32 cellular contexts compared by ENCODE assay signal in genomic region chr13:46817838-46818476, GRCh38.
"Had no signal": no experiment of that assay in that cellular context is flagged by ENCODE, and none has a peak within 500 bp of the region (broad histone marks: within the 10 kb centered on the region; RNA-seq: fewer than 3 reads in every experiment).

No MANE protein-coding gene starts in this region.

- H3K27ac Mint-ChIP-seq: activated CD4-positive, alpha-beta memory T cell treated with anti-CD3 and anti-CD28 coated beads for 36 hours; activated CD4-positive, alpha-beta T cell treated with anti-CD3 and anti-CD28 coated beads for 36 hours; activated CD4-positive, alpha-beta T cell treated with anti-CD3 and anti-CD28 coated beads, Interleukin-2, amount 10 ng/mL, durations not matched to agents 24 days and 14 days; activated CD8-positive, alpha-beta memory T cell treated with anti-CD3 and anti-CD28 coated beads, Interleukin-2, amount 10 ng/mL, durations not matched to agents 7 days and 5 days; activated CD8-positive, alpha-beta T cell treated with anti-CD3 and anti-CD28 coated beads, Interleukin-2, amount 10 ng/mL, durations not matched to agents 7 days and 5 days; activated naive CD4-positive, alpha-beta T cell treated with anti-CD3 and anti-CD28 coated beads for 36 hours; activated naive CD4-positive, alpha-beta T cell treated with anti-CD3 and anti-CD28 coated beads, Interleukin-2, amount 50 U/mL, for 24 hours; activated naive CD8-positive, alpha-beta T cell treated with anti-CD3 and anti-CD28 coated beads for 36 hours; activated naive CD8-positive, alpha-beta T cell treated with anti-CD3 and anti-CD28 coated beads, Interleukin-2, amount 50 U/mL, for 24 hours; activated T-helper 1 cell treated with anti-CD3 and anti-CD28 coated beads, Interleukin-12 subunit alpha, Interleukin-12 subunit beta, Interleukin-2, Interleukin-4 antibody, amounts not matched to agents 30 ng/mL and 10 ng/mL and 1 ng/mL, durations not matched to agents 14 hours and 24 hours and 36 hours; activated T-helper 2 cell treated with anti-CD3 and anti-CD28 coated beads, Interferon-gamma antibody, Interleukin-2, Interleukin-4, amounts not matched to agents 10 μg/mL and 5 μg/mL and 100 μg/mL, durations not matched to agents 14 hours and 24 hours and 36 hours; brain had no signal

- H3K4me3 ChIP-seq: adrenal gland, ascending aorta, breast epithelium, cardiac muscle cell, colonic mucosa, esophagus squamous epithelium had no signal

- H3K27ac ChIP-seq: adrenal gland, ascending aorta, breast epithelium, cardiac muscle cell, colonic mucosa, epithelial cell of prostate, esophagus squamous epithelium had no signal

- DNase-seq: activated CD4-positive, alpha-beta memory T cell treated with anti-CD3 and anti-CD28 coated beads for 36 hours; activated CD4-positive, alpha-beta T cell treated with anti-CD3 and anti-CD28 coated beads for 36 hours; activated CD4-positive, alpha-beta T cell treated with anti-CD3 and anti-CD28 coated beads, Interleukin-2, amount 10 ng/mL, durations not matched to agents 24 days and 14 days; activated CD4-positive, CD25-positive, alpha-beta regulatory T cell; activated CD4-positive, CD25-positive, alpha-beta regulatory T cell treated with anti-CD3 and anti-CD28 coated beads, Interleukin-2, amount 50 U/mL, for 72 hours; activated CD8-positive, alpha-beta memory T cell treated with anti-CD3 and anti-CD28 coated beads, Interleukin-2, amount 10 ng/mL, durations not matched to agents 7 days and 5 days; activated CD8-positive, alpha-beta memory T cell treated with anti-CD3 and anti-CD28 coated beads, Interleukin-2, amount 50 U/mL, for 4 hours; activated CD8-positive, alpha-beta T cell treated with anti-CD3 and anti-CD28 coated beads, Interleukin-2, amount 10 ng/mL, durations not matched to agents 7 days and 5 days; activated effector memory CD4-positive, alpha-beta T cell treated with anti-CD3 and anti-CD28 coated beads, Interleukin-2, amount 50 U/mL, for 16 hours; activated naive CD4-positive, alpha-beta T cell treated with anti-CD3 and anti-CD28 coated beads for 36 hours; activated naive CD8-positive, alpha-beta T cell treated with anti-CD3 and anti-CD28 coated beads for 36 hours; activated naive CD8-positive, alpha-beta T cell treated with anti-CD3 and anti-CD28 coated beads, Interleukin-2, amount 50 U/mL, for 24 hours; activated T-cell treated with anti-CD3 and anti-CD28 coated beads, Interleukin-2, amount 50 U/mL, for 1 hour; activated T-cell treated with anti-CD3 and anti-CD28 coated beads, Interleukin-2, amount 50 U/mL, for 48 hours; adrenal gland; amygdala; central memory CD4-positive, alpha-beta T cell; cerebellar nuclear complex; colonic mucosa; effector CD8-positive, alpha-beta T cell; esophagus squamous epithelium; foreskin melanocyte; T-helper 2 cell had no signal

- H3K4me3 Mint-ChIP-seq: activated CD4-positive, alpha-beta memory T cell treated with anti-CD3 and anti-CD28 coated beads for 36 hours; activated CD4-positive, alpha-beta T cell treated with anti-CD3 and anti-CD28 coated beads for 36 hours; activated CD4-positive, alpha-beta T cell treated with anti-CD3 and anti-CD28 coated beads, Interleukin-2, amount 10 ng/mL, durations not matched to agents 24 days and 14 days; activated CD8-positive, alpha-beta memory T cell treated with anti-CD3 and anti-CD28 coated beads, Interleukin-2, amount 10 ng/mL, durations not matched to agents 7 days and 5 days; activated CD8-positive, alpha-beta T cell treated with anti-CD3 and anti-CD28 coated beads, Interleukin-2, amount 10 ng/mL, durations not matched to agents 7 days and 5 days; activated naive CD4-positive, alpha-beta T cell treated with anti-CD3 and anti-CD28 coated beads for 36 hours; activated naive CD4-positive, alpha-beta T cell treated with anti-CD3 and anti-CD28 coated beads, Interleukin-2, amount 50 U/mL, for 24 hours; activated naive CD8-positive, alpha-beta T cell treated with anti-CD3 and anti-CD28 coated beads for 36 hours; activated naive CD8-positive, alpha-beta T cell treated with anti-CD3 and anti-CD28 coated beads, Interleukin-2, amount 50 U/mL, for 24 hours; activated T-helper 1 cell treated with anti-CD3 and anti-CD28 coated beads, Interleukin-12 subunit alpha, Interleukin-12 subunit beta, Interleukin-2, Interleukin-4 antibody, amounts not matched to agents 30 ng/mL and 10 ng/mL and 1 ng/mL, durations not matched to agents 14 hours and 24 hours and 36 hours; brain had no signal

- ATAC-seq: activated CD4-positive, alpha-beta T cell treated with anti-CD3 and anti-CD28 coated beads for 36 hours; activated CD8-positive, alpha-beta memory T cell treated with anti-CD3 and anti-CD28 coated beads, Interleukin-2, amount 10 ng/mL, durations not matched to agents 7 days and 5 days; activated CD8-positive, alpha-beta T cell treated with anti-CD3 and anti-CD28 coated beads, Interleukin-2, amount 10 ng/mL, durations not matched to agents 7 days and 5 days; activated naive CD8-positive, alpha-beta T cell treated with anti-CD3 and anti-CD28 coated beads, Interleukin-2, amount 50 U/mL, for 24 hours had no signal

- H3K27me3 Mint-ChIP-seq: brain had no signal

- FAIRE-seq: endometrium had no signal

- H3K36me3 Mint-ChIP-seq: brain had no signal

- H3K9me3 ChIP-seq: adrenal gland, ascending aorta, breast epithelium, colonic mucosa had no signal

- H3K27me3 ChIP-seq: adrenal gland, ascending aorta, breast epithelium, cardiac muscle cell, colonic mucosa had no signal

- H3K4me1 Mint-ChIP-seq: activated CD4-positive, alpha-beta T cell treated with anti-CD3 and anti-CD28 coated beads for 36 hours; activated CD4-positive, alpha-beta T cell treated with anti-CD3 and anti-CD28 coated beads, Interleukin-2, amount 10 ng/mL, durations not matched to agents 24 days and 14 days; activated CD8-positive, alpha-beta memory T cell treated with anti-CD3 and anti-CD28 coated beads, Interleukin-2, amount 10 ng/mL, durations not matched to agents 7 days and 5 days; activated naive CD4-positive, alpha-beta T cell treated with anti-CD3 and anti-CD28 coated beads, Interleukin-2, amount 50 U/mL, for 24 hours; activated naive CD8-positive, alpha-beta T cell treated with anti-CD3 and anti-CD28 coated beads for 36 hours; activated naive CD8-positive, alpha-beta T cell treated with anti-CD3 and anti-CD28 coated beads, Interleukin-2, amount 50 U/mL, for 24 hours; brain had no signal

- H3K36me3 ChIP-seq: adrenal gland, ascending aorta, breast epithelium, cardiac muscle cell, colonic mucosa, esophagus squamous epithelium had no signal

- H3K4me1 ChIP-seq: adrenal gland, ascending aorta, breast epithelium, colonic mucosa, esophagus squamous epithelium had no signal
